In genomic region chr6:108294787-108295625, GRCh38 we compare ENCODE assay signal across 1 cellular context.
A peak's percentile ranks its signal among the peaks of the same experiment; 100 is the strongest.
TF ChIP-seq lines count a peak whose summit lies in the region.

Gene AFG1L (plus strand): TSS chr6:108295054. CDS start chr6:108295080, 26 bp downstream.

TF ChIP-seq in K562, 482 proteins besides CTCF, POLR2A, EP300 and RAD21 (continued from another document and continues in another):
- TF ChIP-seq ZBTB2 (IDR thresholded peaks at IDR 0.05): no peak
- 0 out of 2 replicates have a peak, but pooled peaks have one; percentile 1 for TF ChIP-seq STAT5A (IDR thresholded peaks at IDR 0.05; ENCODE audit: borderline replicate concordance, low read length)
- TF ChIP-seq SMAD4 (CRISPR knock-in tag; conservative IDR thresholded peaks at IDR 0.05): peak; percentile 62
- no peak for TF ChIP-seq ELK3 (CRISPR knock-in tag; IDR thresholded peaks at IDR 0.05)
- no peak for TF ChIP-seq HMG20A (CRISPR knock-in tag; conservative IDR thresholded peaks at IDR 0.05)
- no peak for TF ChIP-seq KDM1A (IDR thresholded peaks at IDR 0.05)
- TF ChIP-seq MAFF (IDR thresholded peaks at IDR 0.05; ENCODE audit: low read length): no peak; the same call in 1 of the 2 replicates
- peak; percentile 69; the same call in 1 of the 2 replicates for TF ChIP-seq MTA3 (IDR thresholded peaks at IDR 0.05; ENCODE audit: borderline replicate concordance)
- no peak for TF ChIP-seq ZNF23 (CRISPR knock-in tag; IDR thresholded peaks at IDR 0.05)
- no peak for TF ChIP-seq PRPF4 (IDR thresholded peaks at IDR 0.05; ENCODE audit: insufficient read depth, low read depth, low read length, poor library complexity, severe bottlenecking)
- TF ChIP-seq SMARCA4 (IDR thresholded peaks at IDR 0.05): peak; percentile 33; the same call in 1 of the 2 replicates
- no peak; the same call in none of the 2 replicates for TF ChIP-seq NCOR1 (IDR thresholded peaks at IDR 0.05)
- TF ChIP-seq CBFA2T2 (conservative IDR thresholded peaks at IDR 0.05): no peak
- TF ChIP-seq POLR2H (tag; IDR thresholded peaks at IDR 0.05; ENCODE audit: low read depth): peak; percentile 33; the same call in 1 of the 2 replicates
- peak; percentile 79; the same call in 1 of the 2 replicates for TF ChIP-seq ATF7 (IDR thresholded peaks at IDR 0.05)
- no peak for TF ChIP-seq PRMT5 (CRISPR knock-in tag; IDR thresholded peaks at IDR 0.05)
- TF ChIP-seq THRAP3 (IDR thresholded peaks at IDR 0.05; ENCODE audit: borderline replicate concordance): no peak
- TF ChIP-seq ZNF511 (CRISPR knock-in tag; IDR thresholded peaks at IDR 0.05): peak; percentile 85; the same call in 1 of the 2 replicates
- TF ChIP-seq ZNF717 (CRISPR knock-in tag; IDR thresholded peaks at IDR 0.05): no peak
- TF ChIP-seq BRCA1 (IDR thresholded peaks at IDR 0.05): no peak
- TF ChIP-seq BRCA1 (CRISPR knock-in tag; IDR thresholded peaks at IDR 0.05): no peak
- TF ChIP-seq RBM14 (IDR thresholded peaks at IDR 0.05; ENCODE audit: borderline replicate concordance, insufficient read depth, low read depth, low read length): no peak
- no peak for TF ChIP-seq RUNX1 (IDR thresholded peaks at IDR 0.05; ENCODE audit: low read depth)
- TF ChIP-seq ZNF699 (CRISPR knock-in tag; IDR thresholded peaks at IDR 0.05; ENCODE audit: insufficient replicate concordance): no peak
- no peak for TF ChIP-seq NCOA2 (IDR thresholded peaks at IDR 0.05; ENCODE audit: partially characterized antibody in 2 of 2)
- TF ChIP-seq ZNF609 (CRISPR knock-in tag; IDR thresholded peaks at IDR 0.05; ENCODE audit: borderline replicate concordance): no peak
- TF ChIP-seq SMARCC2 (IDR thresholded peaks at IDR 0.05; ENCODE audit: low read depth): peak; percentile 19; the same call in 1 of the 2 replicates
- no peak for TF ChIP-seq SP2 (IDR thresholded peaks at IDR 0.05; ENCODE audit: extremely low read depth, low read depth, low read length, poor library complexity, severe bottlenecking)
- no peak for TF ChIP-seq ZNF140 (CRISPR knock-in tag; IDR thresholded peaks at IDR 0.05)
- TF ChIP-seq CBFA2T3 (IDR thresholded peaks at IDR 0.05): no peak; the same call in 1 of the 2 replicates
- TF ChIP-seq MYNN (IDR thresholded peaks at IDR 0.05): 0 out of 2 replicates have a peak, but pooled peaks have one; percentile 47
- TF ChIP-seq MYNN (CRISPR knock-in tag; IDR thresholded peaks at IDR 0.05): no peak
- TF ChIP-seq IRF9 (tag; IDR thresholded peaks at IDR 0.05): 0 out of 2 replicates have a peak, but pooled peaks have one; percentile 8
- no peak for TF ChIP-seq ELF4 (CRISPR knock-in tag; IDR thresholded peaks at IDR 0.05)
- no peak; the same call in 1 of the 2 replicates for TF ChIP-seq KAT8 (IDR thresholded peaks at IDR 0.05; ENCODE audit: low read depth)
- TF ChIP-seq ZNF318 (IDR thresholded peaks at IDR 0.05; ENCODE audit: borderline replicate concordance in 1 of 2, low read depth in 1 of 2): no peak
- TF ChIP-seq ZNF280A (IDR thresholded peaks at IDR 0.05; ENCODE audit: low read depth, partially characterized antibody): no peak
- no peak for TF ChIP-seq SRSF1 (IDR thresholded peaks at IDR 0.05; ENCODE audit: low read depth, low read length)
- TF ChIP-seq BDP1 (IDR thresholded peaks at IDR 0.05; ENCODE audit: insufficient read depth, insufficient read length): no peak
- no peak for TF ChIP-seq CBX3 (IDR thresholded peaks at IDR 0.05; ENCODE audit: borderline replicate concordance in 1 of 2, low read length in 2 of 2)
- TF ChIP-seq ZNF3 (CRISPR knock-in tag; IDR thresholded peaks at IDR 0.05): no peak
- TF ChIP-seq ZNF143 (CRISPR knock-in tag; IDR thresholded peaks at IDR 0.05): peak; percentile 96
- TF ChIP-seq CBX2 (IDR thresholded peaks at IDR 0.05; ENCODE audit: insufficient read depth, low read length, poor library complexity, severe bottlenecking): no peak
- no peak; the same call in 1 of the 2 replicates for TF ChIP-seq SMAD3 (CRISPR knock-in tag; conservative IDR thresholded peaks at IDR 0.05)
- no peak for TF ChIP-seq NCOA4 (IDR thresholded peaks at IDR 0.05; ENCODE audit: partially characterized antibody)
- TF ChIP-seq SMC3 (conservative IDR thresholded peaks at IDR 0.05; ENCODE audit: insufficient read depth, low read depth, low read length): no peak
- TF ChIP-seq MYBL2 (IDR thresholded peaks at IDR 0.05; ENCODE audit: low read depth): no peak
- no peak for TF ChIP-seq MYBL2 (CRISPR knock-in tag; IDR thresholded peaks at IDR 0.05; ENCODE audit: borderline replicate concordance)
- no peak for TF ChIP-seq PHTF2 (CRISPR knock-in tag; IDR thresholded peaks at IDR 0.05)
- peak; percentile 70 for TF ChIP-seq PHF8 (IDR thresholded peaks at IDR 0.05; ENCODE audit: borderline replicate concordance, low read length)
- TF ChIP-seq JUND (IDR thresholded peaks at IDR 0.05; ENCODE audit: borderline replicate concordance, low read depth, low read length): peak; percentile 57
- TF ChIP-seq JUND (tag; IDR thresholded peaks at IDR 0.05; ENCODE audit: borderline replicate concordance, low read depth, low read length): peak; percentile 36; the same call in 2 of the 3 replicates
- TF ChIP-seq RBM34 (IDR thresholded peaks at IDR 0.05; ENCODE audit: borderline replicate concordance, insufficient read depth, low read length): no peak
